In the genomic region with DNA sequence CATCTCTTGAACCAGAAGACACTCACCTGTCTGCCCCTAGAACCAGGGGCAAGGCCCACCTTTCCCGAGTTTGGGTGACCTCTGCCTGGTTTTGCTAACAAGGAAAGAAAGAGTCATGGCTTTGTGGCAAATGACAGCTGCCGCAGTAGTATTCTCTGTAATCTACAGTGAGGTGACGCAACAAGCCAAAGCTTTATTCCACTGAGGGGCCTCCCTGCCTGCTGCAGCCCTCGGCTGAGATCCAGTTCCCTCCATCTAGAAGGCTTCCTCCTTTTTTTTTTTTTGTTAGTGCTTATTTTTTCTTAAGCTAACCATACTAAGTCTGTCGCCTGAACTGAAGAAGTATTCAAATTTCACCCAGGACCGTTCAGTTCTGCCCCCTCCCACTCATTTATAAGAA, we compare ENCODE assay signal across 13 cellular contexts.
DNase-seq lines count a peak whose midpoint lies in the region; TF ChIP-seq lines count a peak whose summit lies in the region.
"Had no signal": no experiment of that assay in that cellular context is flagged by ENCODE, and none has a peak within 500 bp of the region (broad histone marks: within the 10 kb centered on the region; RNA-seq: fewer than 3 reads in every experiment).

No MANE protein-coding gene starts in this region.

- no peaks in the 10 kb centered on the region for H3K27me3 ChIP-seq in hepatocyte
- peaks cover 9% of the 10 kb centered on the region for H3K27me3 ChIP-seq in skeletal muscle satellite cell (ENCODE audit: control insufficient read depth, insufficient read depth, low read length)
- H3K27me3 ChIP-seq: BLaER1 treated with 17β-estradiol and CSF1 and Interleukin-3, amounts not matched to agents 10 nM and 100 nM had no signal

- WGBS in hepatocyte (ENCODE audit: low lambda C conversion rate, missing lambda C conversion rate), result 43% methylated on average over 6 of the region's 6 CpGs

- no peak overlapping the region for H3K27ac Mint-ChIP-seq in Calu3 (ENCODE audit: unreplicated experiment)

- H3K4me1 ChIP-seq in hepatocyte (ENCODE audit: insufficient read depth), result peaks cover 17% of the 10 kb centered on the region
- H3K4me1 ChIP-seq in skeletal muscle satellite cell (ENCODE audit: control insufficient read depth, insufficient read depth, low read length), result peaks cover 11% of the 10 kb centered on the region

- no peaks in the 10 kb centered on the region for H3K9me3 ChIP-seq in hepatocyte (ENCODE audit: low read depth)
- no peaks in the 10 kb centered on the region for H3K9me3 ChIP-seq in skeletal muscle satellite cell (replicated peaks; ENCODE audit: low read length)
- H3K9me3 ChIP-seq: BLaER1 treated with 17β-estradiol and CSF1 and Interleukin-3, amounts not matched to agents 10 nM and 100 nM; HAP-1 had no signal

- BruUV-seq in Calu3 (replicated peaks; lab: Mats Ljungman, UMichigan), result no TSS peak

- intact Hi-C loops in Calu3 (cut with micrococcal nuclease; ENCODE audit: unreplicated experiment), result no loop called here

- H2AFZ ChIP-seq in hepatocyte, result no peak overlapping the region

- no peaks in the 10 kb centered on the region for H4K20me1 ChIP-seq in hepatocyte (ENCODE audit: insufficient read depth, poor library complexity, severe bottlenecking)
- H4K20me1 ChIP-seq: BLaER1 treated with 17β-estradiol and CSF1 and Interleukin-3, amounts not matched to agents 10 nM and 100 nM had no signal

- no peaks in the 10 kb centered on the region for H3K36me3 ChIP-seq in hepatocyte (replicated peaks; ENCODE audit: insufficient read depth, low read depth)
- H3K36me3 ChIP-seq in skeletal muscle satellite cell (ENCODE audit: insufficient read depth, low read length), result no peaks in the 10 kb centered on the region
- H3K36me3 ChIP-seq: BLaER1 treated with 17β-estradiol and CSF1 and Interleukin-3, amounts not matched to agents 10 nM and 100 nM; HAP-1 had no signal

- H3K9ac ChIP-seq in skeletal muscle satellite cell (ENCODE audit: low read depth, low read length), result no peak overlapping the region
- H3K9ac ChIP-seq: BLaER1 treated with 17β-estradiol and CSF1 and Interleukin-3, amounts not matched to agents 10 nM and 100 nM had no signal

- H3K4me1 Mint-ChIP-seq in Calu3 (ENCODE audit: low read depth, unreplicated experiment), result no peaks in the 10 kb centered on the region

- no peaks in the 10 kb centered on the region for H3K36me3 Mint-ChIP-seq in Calu3 (ENCODE audit: insufficient read depth, unreplicated experiment)

- H3K4me3 ChIP-seq in hepatocyte (no peak overlapping the region), skeletal muscle satellite cell (ENCODE audit: low read length) (no peak overlapping the region)
- H3K4me3 ChIP-seq: BLaER1 treated with 17β-estradiol and CSF1 and Interleukin-3, amounts not matched to agents 10 nM and 100 nM; HAP-1 had no signal

- H3K4me3 Mint-ChIP-seq in Calu3 (ENCODE audit: low read depth, unreplicated experiment), result no peak overlapping the region

- CTCF ChIA-PET in Calu3 (lab: Charles Lee), result interaction anchor here (0.7 kb wide), 1 partner anchor 551 kb away, joined by 3 read pairs; no protein-coding TSS in a partner anchor

- TF ChIP-seq CTCF in hepatocyte (IDR thresholded peaks at IDR 0.05; ENCODE audit: poor library complexity), result no peak
- no peak for TF ChIP-seq CTCF in Calu3 (IDR thresholded peaks at IDR 0.05; ENCODE audit: unreplicated experiment)

- H3K9me3 Mint-ChIP-seq in Calu3 (ENCODE audit: low read depth, unreplicated experiment), result no peaks in the 10 kb centered on the region

- peak; percentile 26 for DNase-seq in LHCN-M2 (ENCODE audit: low read depth)
- peak; percentile 65 for DNase-seq in SKM-1 treated with dmso at 0.1 percent for 144 hours (lab: John Stamatoyannopoulos, UW; ENCODE audit: unreplicated experiment)
- DNase-seq in hepatocyte (ENCODE audit: low spot score), result peak; percentile 48
- no peak for DNase-seq in NCI-H1092 (lab: John Stamatoyannopoulos, UW)
- DNase-seq in Calu3, result no peak
- no peak for DNase-seq in HPDE6-E6E7 (ENCODE audit: extremely low spot score)
- DNase-seq in dedifferentiated amniotic fluid mesenchymal stem cell (ENCODE audit: extremely low spot score), result no peak
- DNase-seq: amniotic stem cell, NCI-H1105, NCI-H69 had no signal

- no peaks in the 10 kb centered on the region for H3K9me2 ChIP-seq in hepatocyte (replicated peaks; ENCODE audit: insufficient read depth)

- H3K27ac ChIP-seq in hepatocyte, result peak overlapping the region; percentile 65
- H3K27ac ChIP-seq: BLaER1 treated with 17β-estradiol and CSF1 and Interleukin-3, amounts not matched to agents 10 nM and 100 nM had no signal

- H3K79me2 ChIP-seq in hepatocyte, result no peaks in the 10 kb centered on the region

- H3K27me3 Mint-ChIP-seq in Calu3 (ENCODE audit: unreplicated experiment), result peaks cover 27% of the 10 kb centered on the region

- H3K4me2 ChIP-seq in hepatocyte, result peak overlapping the region; percentile 67
- H3K4me2 ChIP-seq in skeletal muscle satellite cell (ENCODE audit: low read length), result peak overlapping the region; percentile 9

Comparison
In these comparisons a context has a peak if more than half of its experiments do, and no peak if none do; other contexts are left out.
1. DNase-seq: peak in LHCN-M2 (single experiment), SKM-1 treated with dmso at 0.1 percent for 144 hours (single experiment) and hepatocyte (single experiment); none in NCI-H1092 (single experiment), Calu3 (single experiment), HPDE6-E6E7 (single experiment) and dedifferentiated amniotic fluid mesenchymal stem cell (single experiment).